11 cellular contexts compared by ENCODE assay signal in genomic region chr9:70563010-70563409, GRCh38.
DNase-seq lines count a peak whose midpoint lies in the region; ATAC-seq, FAIRE-seq and TF ChIP-seq lines count a peak whose summit lies in the region.
"Had no signal": no experiment of that assay in that cellular context is flagged by ENCODE, and none has a peak within 500 bp of the region (broad histone marks: within the 10 kb centered on the region; RNA-seq: fewer than 3 reads in every experiment).

No MANE protein-coding gene starts in this region.

- H3K4me3 ChIP-seq in esophagus muscularis mucosa (no peak overlapping the region), HepG2 (replicated peaks in 1 of 3; ENCODE audit: insufficient read depth in 1 of 3, low read depth in 2 of 3, low read length in 3 of 3) (no peak overlapping the region)
- H3K4me3 ChIP-seq: gastroesophageal sphincter, psoas muscle had no signal

- H3K4me3 Mint-ChIP-seq in T-helper 2 cell treated with Interferon-gamma antibody and Interleukin-4, amounts not matched to agents 5 μg/mL and 100 μg/mL, for 36 hours, result peak overlapping the region; percentile 75
- peak overlapping the region; percentile 72 for H3K4me3 Mint-ChIP-seq in activated B cell treated with CpG ODN at 0.5 μM for 24 hours
- H3K4me3 Mint-ChIP-seq in stimulated activated naive B cell treated with anti-CD40 and anti-IgM and Interleukin-4, amounts not matched to agents 10 μg/mL and 1 μg/mL and 100 μg/mL, for 72 hours, result peak overlapping the region; percentile 61 to 63

- peaks cover 4% of the 10 kb centered on the region for H3K9me3 Mint-ChIP-seq in T-helper 2 cell treated with Interferon-gamma antibody and Interleukin-4, amounts not matched to agents 5 μg/mL and 100 μg/mL, for 36 hours
- H3K9me3 Mint-ChIP-seq in activated B cell treated with CpG ODN at 0.5 μM for 24 hours, result no peaks in the 10 kb centered on the region
- H3K9me3 Mint-ChIP-seq in stimulated activated naive B cell treated with anti-CD40 and anti-IgM and Interleukin-4, amounts not matched to agents 10 μg/mL and 1 μg/mL and 100 μg/mL, for 72 hours, result no peaks in the 10 kb centered on the region

- H3K79me2 ChIP-seq in HepG2 (ENCODE audit: insufficient read depth, low read length), result no peaks in the 10 kb centered on the region

- 94% methylated on average over 4 of the region's 4 CpGs for WGBS in esophagus muscularis mucosa
- 44% methylated on average over 4 of the region's 4 CpGs for WGBS in HepG2 (ENCODE audit: low lambda C conversion rate)

- TF ChIP-seq EP300 in esophagus muscularis mucosa (IDR thresholded peaks at IDR 0.05) (no peak), HepG2 (IDR thresholded peaks at IDR 0.05; ENCODE audit: low read depth in 2 of 2, low read length in 2 of 2) (no peak), HepG2 (CRISPR knock-in tag; IDR thresholded peaks at IDR 0.05; ENCODE audit: borderline replicate concordance) (no peak)

- H3K36me3 ChIP-seq in esophagus muscularis mucosa (no peaks in the 10 kb centered on the region), HepG2 (replicated peaks in 1 of 2; ENCODE audit: control insufficient read depth in 1 of 2, insufficient read depth in 2 of 2, low read length in 2 of 2) (no peaks in the 10 kb centered on the region)
- H3K36me3 ChIP-seq: gastroesophageal sphincter had no signal

- H2AFZ ChIP-seq in HepG2 (ENCODE audit: low read length), result no peak overlapping the region

- TF ChIP-seq POLR2A in esophagus muscularis mucosa (IDR thresholded peaks at IDR 0.05; ENCODE audit: low read depth), result no peak
- no peak for TF ChIP-seq POLR2A in HepG2 (IDR thresholded peaks at IDR 0.05; ENCODE audit: insufficient read depth in 1 of 2, low read depth in 2 of 2, low read length in 2 of 2)
- TF ChIP-seq POLR2A in erythroblast (IDR thresholded peaks at IDR 0.05; ENCODE audit: low read length), result no peak

- in situ Hi-C loops in HepG2 (cut with HindIII; ENCODE audit: extremely low pct_ligation_motif_present, low pct_unique_long_range_greater_than_20kb), result no loop called here

- no peak for TF ChIP-seq CTCF in activated B cell treated with CpG ODN at 0.5 μM for 24 hours (IDR thresholded peaks at IDR 0.05)
- no peak for TF ChIP-seq CTCF in esophagus muscularis mucosa (IDR thresholded peaks at IDR 0.05)
- no peak for TF ChIP-seq CTCF in HepG2 (CRISPR knock-in tag; IDR thresholded peaks at IDR 0.05)

- peaks cover 0 to 20% (median 3%) of the 10 kb centered on the region in 4 donors for H3K4me1 ChIP-seq in esophagus muscularis mucosa
- no peaks in the 10 kb centered on the region for H3K4me1 ChIP-seq in HepG2 (ENCODE audit: insufficient read depth, low read length)
- H3K4me1 ChIP-seq: gastroesophageal sphincter, psoas muscle had no signal

- peaks cover 5% of the 10 kb centered on the region for H3K36me3 Mint-ChIP-seq in T-helper 2 cell treated with Interferon-gamma antibody and Interleukin-4, amounts not matched to agents 5 μg/mL and 100 μg/mL, for 36 hours (ENCODE audit: low read depth)
- no peaks in the 10 kb centered on the region for H3K36me3 Mint-ChIP-seq in activated B cell treated with CpG ODN at 0.5 μM for 24 hours (ENCODE audit: low read depth)
- H3K36me3 Mint-ChIP-seq in stimulated activated naive B cell treated with anti-CD40 and anti-IgM and Interleukin-4, amounts not matched to agents 10 μg/mL and 1 μg/mL and 100 μg/mL, for 72 hours, result no peaks in the 10 kb centered on the region

- ATAC-seq in activated B cell treated with CpG ODN at 0.5 μM for 24 hours (ENCODE audit: low read depth) (no peak), HepG2 (no peak)
- no peak for ATAC-seq in stimulated activated naive B cell treated with anti-CD40 and anti-IgM and Interleukin-4, amounts not matched to agents 10 μg/mL and 1 μg/mL and 100 μg/mL, for 72 hours (replicated peaks)

- BruUV-seq in HepG2 (replicated peaks; lab: Mats Ljungman, UMichigan), result no TSS peak

- no peak for TF ChIP-seq RAD21 in HepG2 (CRISPR knock-in tag; IDR thresholded peaks at IDR 0.05)

- peak overlapping the region; percentile 97 for H3K27ac Mint-ChIP-seq in T-helper 2 cell treated with Interferon-gamma antibody and Interleukin-4, amounts not matched to agents 5 μg/mL and 100 μg/mL, for 36 hours
- peak overlapping the region; percentile 95 for H3K27ac Mint-ChIP-seq in activated B cell treated with CpG ODN at 0.5 μM for 24 hours
- peak overlapping the region; percentile 95 for H3K27ac Mint-ChIP-seq in stimulated activated naive B cell treated with anti-CD40 and anti-IgM and Interleukin-4, amounts not matched to agents 10 μg/mL and 1 μg/mL and 100 μg/mL, for 72 hours

- H3K27ac ChIP-seq in esophagus muscularis mucosa (replicated peaks in 1 of 4) (peak overlapping the region; percentile 32 to 63 (median 44)), HepG2 (ENCODE audit: extremely low read length, insufficient read depth, low read length) (no peak overlapping the region)

- no peaks in the 10 kb centered on the region for H3K27me3 ChIP-seq in esophagus muscularis mucosa
- H3K27me3 ChIP-seq in HepG2 (ENCODE audit: control insufficient read depth in 1 of 2, insufficient read depth in 2 of 2, low read length in 2 of 2), result no peaks in the 10 kb centered on the region; a peak in 1 of 5 replicates
- H3K27me3 ChIP-seq: gastroesophageal sphincter had no signal

- H3K9ac ChIP-seq in HepG2 (ENCODE audit: insufficient read depth, low read depth, low read length), result no peak overlapping the region

- no peak for DNase-seq in T-helper 2 cell treated with Interferon-gamma antibody and Interleukin-4, amounts not matched to agents 5 μg/mL and 100 μg/mL, for 36 hours (ENCODE audit: low spot score)
- DNase-seq in T-helper 2 cell (no peak), activated B cell treated with CpG ODN at 0.5 μM for 24 hours (no peak), esophagus muscularis mucosa (ENCODE audit: extremely low spot score) (no peak), HepG2 (ENCODE audit: low spot score) (no peak), NCI-H69 (lab: John Stamatoyannopoulos, UW) (no peak), erythroblast (lab: John Stamatoyannopoulos, UW) (no peak)
- no peak for DNase-seq in stimulated activated naive B cell treated with anti-CD40 and anti-IgM and Interleukin-4, amounts not matched to agents 10 μg/mL and 1 μg/mL and 100 μg/mL, for 72 hours
- DNase-seq: NCI-H187, psoas muscle had no signal

- no peak for FAIRE-seq in HepG2 (lab: Jason Lieb, UNC)

- no peaks in the 10 kb centered on the region for H3K9me3 ChIP-seq in esophagus muscularis mucosa
- H3K9me3 ChIP-seq in HepG2 (ENCODE audit: low read length), result no peaks in the 10 kb centered on the region
- H3K9me3 ChIP-seq: gastroesophageal sphincter, psoas muscle had no signal

- H3K27me3 Mint-ChIP-seq in T-helper 2 cell treated with Interferon-gamma antibody and Interleukin-4, amounts not matched to agents 5 μg/mL and 100 μg/mL, for 36 hours (ENCODE audit: low read depth), result no peaks in the 10 kb centered on the region
- no peaks in the 10 kb centered on the region for H3K27me3 Mint-ChIP-seq in activated B cell treated with CpG ODN at 0.5 μM for 24 hours
- H3K27me3 Mint-ChIP-seq in stimulated activated naive B cell treated with anti-CD40 and anti-IgM and Interleukin-4, amounts not matched to agents 10 μg/mL and 1 μg/mL and 100 μg/mL, for 72 hours, result no peaks in the 10 kb centered on the region

- CTCF ChIA-PET in activated B cell treated with CpG ODN at 0.5 μM for 24 hours (lab: Charles Lee) (interaction anchor here (1.0 to 2.7 kb wide), 2 partner anchors 39 to 592 kb away, joined by 3 to 15 read pairs; no protein-coding TSS in a partner anchor), HepG2 (lab: Yijun Ruan, JAX; ENCODE audit: low intra/inter-chr PET ratio, low total read pairs) (no interaction called here)

- H3K4me1 Mint-ChIP-seq in T-helper 2 cell treated with Interferon-gamma antibody and Interleukin-4, amounts not matched to agents 5 μg/mL and 100 μg/mL, for 36 hours (ENCODE audit: low read depth), result peaks cover 61% of the 10 kb centered on the region
- peaks cover 32% of the 10 kb centered on the region for H3K4me1 Mint-ChIP-seq in activated B cell treated with CpG ODN at 0.5 μM for 24 hours
- peaks cover 20 to 29% of the 10 kb centered on the region in 2 donors for H3K4me1 Mint-ChIP-seq in stimulated activated naive B cell treated with anti-CD40 and anti-IgM and Interleukin-4, amounts not matched to agents 10 μg/mL and 1 μg/mL and 100 μg/mL, for 72 hours

- no peaks in the 10 kb centered on the region for H4K20me1 ChIP-seq in HepG2 (ENCODE audit: insufficient read depth, low read length)

- H3K4me2 ChIP-seq in HepG2 (ENCODE audit: low read depth, low read length), result no peak overlapping the region

- POLR2A ChIA-PET in activated B cell treated with CpG ODN at 0.5 μM for 24 hours (lab: Charles Lee) (interaction anchor here (1.2 to 2.5 kb wide), 4 partner anchors 10 to 149 kb away, joined by 4 to 23 read pairs (median 10); partner anchors contain the start of gene KLF9), HepG2 (lab: Yijun Ruan, JAX) (no interaction called here)

- intact Hi-C loops in activated B cell treated with CpG ODN at 0.5 μM for 24 hours (cut with micrococcal nuclease) (loop anchor here (1.0 to 2.0 kb wide), 5 partner anchors 40 to 304 kb away; partner anchors contain the start of gene SMC5), esophagus muscularis mucosa (cut with DNase I) (no loop called here), HepG2 (cut with micrococcal nuclease; ENCODE audit: unreplicated experiment) (no loop called here)

TF ChIP-seq in HepG2, 621 proteins besides CTCF, POLR2A, EP300 and RAD21 (continues in another document):
- no peak for TF ChIP-seq ZNF556 (CRISPR knock-in tag; IDR thresholded peaks at IDR 0.05; ENCODE audit: borderline replicate concordance)
- no peak for TF ChIP-seq ZNF879 (CRISPR knock-in tag; IDR thresholded peaks at IDR 0.05)
- no peak for TF ChIP-seq ZNF547 (CRISPR knock-in tag; IDR thresholded peaks at IDR 0.05)
- TF ChIP-seq, protein P1, sequence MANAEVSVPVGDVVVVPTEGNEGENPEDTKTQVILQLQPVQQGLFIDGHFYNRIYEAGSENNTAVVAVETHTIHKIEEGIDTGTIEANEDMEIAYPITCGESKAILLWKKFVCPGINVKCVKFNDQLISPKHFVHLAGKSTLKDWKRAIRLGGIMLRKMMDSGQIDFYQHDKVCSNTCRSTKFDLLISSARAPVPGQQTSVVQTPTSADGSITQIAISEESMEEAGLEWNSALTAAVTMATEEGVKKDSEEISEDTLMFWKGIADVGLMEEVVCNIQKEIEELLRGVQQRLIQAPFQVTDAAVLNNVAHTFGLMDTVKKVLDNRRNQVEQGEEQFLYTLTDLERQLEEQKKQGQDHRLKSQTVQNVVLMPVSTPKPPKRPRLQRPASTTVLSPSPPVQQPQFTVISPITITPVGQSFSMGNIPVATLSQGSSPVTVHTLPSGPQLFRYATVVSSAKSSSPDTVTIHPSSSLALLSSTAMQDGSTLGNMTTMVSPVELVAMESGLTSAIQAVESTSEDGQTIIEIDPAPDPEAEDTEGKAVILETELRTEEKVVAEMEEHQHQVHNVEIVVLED (CRISPR knock-in tag; IDR thresholded peaks at IDR 0.05; ENCODE audit: borderline replicate concordance), result no peak
- TF ChIP-seq YEATS2 (CRISPR knock-in tag; IDR thresholded peaks at IDR 0.05; ENCODE audit: borderline replicate concordance), result no peak
- TF ChIP-seq RAD51 (IDR thresholded peaks at IDR 0.05; ENCODE audit: borderline replicate concordance), result no peak
- TF ChIP-seq ZNF724P (CRISPR knock-in tag; IDR thresholded peaks at IDR 0.05; ENCODE audit: borderline replicate concordance), result no peak
- no peak for TF ChIP-seq ZMYM2 (CRISPR knock-in tag; IDR thresholded peaks at IDR 0.05)
- TF ChIP-seq U2AF1 (optimal IDR thresholded peaks at IDR 0.05; ENCODE audit: low read depth, low read length), result no peak
